Comparison of ENCODE assay signal across 24 cellular contexts in the genomic region with DNA sequence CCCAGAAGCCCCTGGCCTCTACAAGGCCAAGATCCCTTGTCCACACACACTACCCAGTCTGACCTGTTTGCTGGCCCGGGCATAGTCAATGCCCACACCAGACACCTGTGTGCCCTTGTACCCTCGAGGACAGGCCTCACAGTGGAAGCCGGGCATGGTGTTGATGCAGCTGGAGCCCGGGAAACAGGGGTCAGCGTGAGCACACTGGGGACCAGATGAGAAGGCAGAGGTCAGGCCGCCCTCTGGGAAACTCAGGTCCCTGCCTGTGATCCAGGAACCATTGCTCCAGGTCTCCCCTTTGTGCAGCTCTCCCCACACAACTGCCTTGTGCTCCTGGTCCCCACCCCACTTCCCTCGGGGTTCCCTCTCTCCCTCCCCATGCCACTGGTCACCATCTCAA. TPM values are rescaled to one million over a fixed set of nuclear protein-coding genes. Genes with fewer than 3 reads are reported as not detected.
A peak's percentile ranks its signal among the peaks of the same experiment; 100 is the strongest.
DNase-seq lines count a peak whose midpoint lies in the region; ATAC-seq and TF ChIP-seq lines count a peak whose summit lies in the region.
"Had no signal": no experiment of that assay in that cellular context is flagged by ENCODE, and none has a peak within 500 bp of the region (broad histone marks: within the 10 kb centered on the region; RNA-seq: fewer than 3 reads in every experiment).

No MANE protein-coding gene starts in this region.

- H3K4me2 ChIP-seq in neural progenitor cell = no peak overlapping the region

- no peak for ATAC-seq in right cardiac atrium

- intact Hi-C loops in cardiac septum (cut with DNase I) (no loop called here), right cardiac atrium (cut with DNase I) (no loop called here)

- peaks cover 56% of the 10 kb centered on the region for H3K36me3 Mint-ChIP-seq in endodermal cell (ENCODE audit: low read depth)
- peaks cover 48% of the 10 kb centered on the region for H3K36me3 Mint-ChIP-seq in neural progenitor cell

- H3K9ac ChIP-seq in endodermal cell (ENCODE audit: extremely low read depth, low read length, poor library complexity, severe bottlenecking) (no peak overlapping the region), neural progenitor cell (no peak overlapping the region)

- H3K27me3 Mint-ChIP-seq in endodermal cell (ENCODE audit: insufficient read depth) (peaks cover 1% of the 10 kb centered on the region), neural progenitor cell (ENCODE audit: insufficient read depth, low read depth) (peaks cover 30% of the 10 kb centered on the region)
- H3K27me3 Mint-ChIP-seq: CD4-positive, CD25-positive, alpha-beta regulatory T cell had no signal

- H3K27ac Mint-ChIP-seq in endodermal cell = no peak overlapping the region
- peak overlapping the region; percentile 8 for H3K27ac Mint-ChIP-seq in neural progenitor cell

- H3K27ac ChIP-seq in right cardiac atrium (ENCODE audit: low read length) (no peak overlapping the region), endodermal cell (ENCODE audit: low read depth, low read length) (peak overlapping the region; percentile 6), neural progenitor cell (peak overlapping the region; percentile 53)

- peaks cover 13% of the 10 kb centered on the region for H3K36me3 ChIP-seq in endodermal cell (ENCODE audit: control insufficient read depth, insufficient read depth, low read length)
- no peaks in the 10 kb centered on the region for H3K36me3 ChIP-seq in neural progenitor cell
- H3K36me3 ChIP-seq: MG63 had no signal

- peaks cover 70% of the 10 kb centered on the region for H4K20me1 ChIP-seq in neural progenitor cell (ENCODE audit: low read depth)

- no peaks in the 10 kb centered on the region for H3K9me3 Mint-ChIP-seq in endodermal cell
- no peaks in the 10 kb centered on the region for H3K9me3 Mint-ChIP-seq in neural progenitor cell
- H3K9me3 Mint-ChIP-seq: CD4-positive, CD25-positive, alpha-beta regulatory T cell had no signal

- H3K4me3 Mint-ChIP-seq in endodermal cell (no peak overlapping the region), neural progenitor cell (no peak overlapping the region)

- H3K4me3 ChIP-seq in right cardiac atrium (ENCODE audit: low read length) (no peak overlapping the region), endodermal cell (ENCODE audit: low read length) (no peak overlapping the region), neural progenitor cell (no peak overlapping the region)
- H3K4me3 ChIP-seq: MG63 had no signal

- no peaks in the 10 kb centered on the region for H3K27me3 ChIP-seq in right cardiac atrium (ENCODE audit: control insufficient read depth, insufficient read depth)
- no peaks in the 10 kb centered on the region for H3K27me3 ChIP-seq in endodermal cell (ENCODE audit: control insufficient read depth, insufficient read depth, low read length, poor library complexity, severe bottlenecking)
- no peaks in the 10 kb centered on the region for H3K27me3 ChIP-seq in neural progenitor cell
- H3K27me3 ChIP-seq: BE2C, MG63 had no signal

- H3K4me1 Mint-ChIP-seq in endodermal cell (peaks cover 5% of the 10 kb centered on the region), neural progenitor cell (peaks cover 54% of the 10 kb centered on the region)

- H3K4me1 ChIP-seq in right cardiac atrium (ENCODE audit: control insufficient read depth, insufficient read depth, low read length) (peaks cover 3% of the 10 kb centered on the region), endodermal cell (ENCODE audit: control insufficient read depth, insufficient read depth, low read length) (no peaks in the 10 kb centered on the region), neural progenitor cell (peaks cover 17% of the 10 kb centered on the region)

- peaks cover 94% of the 10 kb centered on the region for H3F3A ChIP-seq in neural progenitor cell (ENCODE audit: low read depth)

- no peak overlapping the region for H2AFZ ChIP-seq in neural progenitor cell (replicated peaks)

- WGBS in right cardiac atrium = 95% methylated on average over 7 of the region's 7 CpGs
- 93 to 100% methylated on average over 3 to 7 of the region's 7 CpGs for WGBS in endodermal cell (ENCODE audit: insufficient coverage in 1 of 2, insufficient read length in 1 of 2), 2 experiments

- peak; percentile 73 for DNase-seq in cardiac septum (ENCODE audit: low spot score)
- DNase-seq in right cardiac atrium = no peak
- no peak for DNase-seq in endodermal cell
- DNase-seq in neural progenitor cell (ENCODE audit: low spot score) = no peak
- no peak for DNase-seq in NCI-H2196 (lab: John Stamatoyannopoulos, UW; ENCODE audit: unreplicated experiment)
- no peak for DNase-seq in activated CD4-positive, alpha-beta T cell treated with anti-CD3 and anti-CD28 coated beads, Interleukin-2, amount 50 U/mL, for 4 hours
- no peak for DNase-seq in NCI-H82 treated with DMSO at 0.1 percent for 48 hours (lab: John Stamatoyannopoulos, UW; ENCODE audit: unreplicated experiment)
- no peak for DNase-seq in amygdala (lab: John Stamatoyannopoulos, UW)
- DNase-seq: 8988T; ACHN; BE2C; CD4-positive, CD25-positive, alpha-beta regulatory T cell; DMS53; KG1; MG63; NCI-H1105 treated with DMSO at 0.1 percent for 48 hours; NCI-H146; NCI-H1930; NCI-H2107; NCI-H446 treated with DMSO at 0.1 percent for 48 hours; NCI-H526; NCI-H82; RPMI8226; SHP77 had no signal

- TF ChIP-seq CTCF in endodermal cell (conservative IDR thresholded peaks at IDR 0.05) = no peak
- TF ChIP-seq CTCF in neural progenitor cell (IDR thresholded peaks at IDR 0.05) = no peak

- H3K9me3 ChIP-seq in right cardiac atrium (ENCODE audit: control insufficient read depth, low read length) = no peaks in the 10 kb centered on the region
- H3K9me3 ChIP-seq in endodermal cell (ENCODE audit: control insufficient read depth, low read length) = no peaks in the 10 kb centered on the region
- H3K9me3 ChIP-seq in neural progenitor cell (ENCODE audit: low read depth) = no peaks in the 10 kb centered on the region
- H3K9me3 ChIP-seq: BE2C, MG63 had no signal

- H3K79me2 ChIP-seq in neural progenitor cell (ENCODE audit: low read depth) = peaks cover 28% of the 10 kb centered on the region

RNA-seq across cellular contexts. Expression of gene THBS3, which starts 5.5 kb away (rescaled TPM):
- total RNA-seq in cardiac septum = 11.7 TPM
- 10 to 100 TPM; 16.5 to 33.4 (median 20.1) TPM for total RNA-seq in right cardiac atrium
- polyA plus RNA-seq in right cardiac atrium = 19.6 TPM
- total RNA-seq in endodermal cell = 10 to 100 TPM; 17.6 to 27.9 TPM
- 80.6 TPM for polyA plus RNA-seq in endodermal cell (2013, experiment 1 of 2)
- 67.8 TPM for polyA plus RNA-seq in endodermal cell (2013, experiment 2 of 2)
- 19.3 and 30.4 TPM in 2 replicates for total RNA-seq in neural progenitor cell (ENCODE audit: low replicate concordance)

RNA-seq across cellular contexts. Expression of gene MTX1, which starts 6.3 kb away (rescaled TPM):
- 16.4 TPM for total RNA-seq in cardiac septum
- total RNA-seq in right cardiac atrium = 10 to 100 TPM; 20.1 to 24.3 (median 21.1) TPM
- polyA plus RNA-seq in right cardiac atrium = 31.9 TPM
- total RNA-seq in endodermal cell = 10 to 100 TPM; 47.3 to 63.2 TPM
- polyA plus RNA-seq in endodermal cell (2013, experiment 1 of 2) = 43.6 TPM
- polyA plus RNA-seq in endodermal cell (2013, experiment 2 of 2) = 43.3 TPM
- 25.6 and 46.5 TPM in 2 replicates for total RNA-seq in neural progenitor cell (ENCODE audit: low replicate concordance)

RNA-seq across cellular contexts. Expression of gene TRIM46, which starts 28.5 kb away (rescaled TPM):
- total RNA-seq in cardiac septum = not detected
- total RNA-seq in right cardiac atrium = under 1 TPM; 0.17 to 0.37 (median 0.26) TPM
- 0.18 TPM for polyA plus RNA-seq in right cardiac atrium
- total RNA-seq in endodermal cell = 1 to 10 TPM; 5.1 to 7.1 TPM
- polyA plus RNA-seq in endodermal cell (2013, experiment 1 of 2) = 9.8 TPM
- 9.5 TPM for polyA plus RNA-seq in endodermal cell (2013, experiment 2 of 2)
- total RNA-seq in neural progenitor cell (ENCODE audit: low replicate concordance) = 3.9 and 10.2 TPM in 2 replicates

RNA-seq across cellular contexts. Expression of gene KRTCAP2, which starts 29.1 kb away (rescaled TPM):
- total RNA-seq in cardiac septum (112 TPM), right cardiac atrium (100 to 1,000 TPM; 122 to 150 (median 130) TPM), endodermal cell (100 to 1,000 TPM; 143 to 152 TPM), neural progenitor cell (ENCODE audit: low replicate concordance) (37.8 and 100 TPM in 2 replicates)
- 217 TPM for polyA plus RNA-seq in right cardiac atrium
- 161 TPM for polyA plus RNA-seq in endodermal cell (2013, experiment 1 of 2)
- 154 TPM for polyA plus RNA-seq in endodermal cell (2013, experiment 2 of 2)

RNA-seq across cellular contexts. Expression of gene ENTREP3, which starts 53.1 kb away (rescaled TPM):
- total RNA-seq in cardiac septum (15.5 TPM), right cardiac atrium (10 to 100 TPM; 14.2 to 22.3 (median 15.8) TPM), endodermal cell (10 to 100 TPM; 49.5 to 65.9 TPM), neural progenitor cell (ENCODE audit: low replicate concordance) (4.8 and 14.9 TPM in 2 replicates)
- polyA plus RNA-seq in right cardiac atrium = 9.4 TPM
- polyA plus RNA-seq in endodermal cell (2013, experiment 1 of 2) = 57.2 TPM
- polyA plus RNA-seq in endodermal cell (2013, experiment 2 of 2) = 49.2 TPM
